ENCODE assay signal across 9 cellular contexts in the genomic region with DNA sequence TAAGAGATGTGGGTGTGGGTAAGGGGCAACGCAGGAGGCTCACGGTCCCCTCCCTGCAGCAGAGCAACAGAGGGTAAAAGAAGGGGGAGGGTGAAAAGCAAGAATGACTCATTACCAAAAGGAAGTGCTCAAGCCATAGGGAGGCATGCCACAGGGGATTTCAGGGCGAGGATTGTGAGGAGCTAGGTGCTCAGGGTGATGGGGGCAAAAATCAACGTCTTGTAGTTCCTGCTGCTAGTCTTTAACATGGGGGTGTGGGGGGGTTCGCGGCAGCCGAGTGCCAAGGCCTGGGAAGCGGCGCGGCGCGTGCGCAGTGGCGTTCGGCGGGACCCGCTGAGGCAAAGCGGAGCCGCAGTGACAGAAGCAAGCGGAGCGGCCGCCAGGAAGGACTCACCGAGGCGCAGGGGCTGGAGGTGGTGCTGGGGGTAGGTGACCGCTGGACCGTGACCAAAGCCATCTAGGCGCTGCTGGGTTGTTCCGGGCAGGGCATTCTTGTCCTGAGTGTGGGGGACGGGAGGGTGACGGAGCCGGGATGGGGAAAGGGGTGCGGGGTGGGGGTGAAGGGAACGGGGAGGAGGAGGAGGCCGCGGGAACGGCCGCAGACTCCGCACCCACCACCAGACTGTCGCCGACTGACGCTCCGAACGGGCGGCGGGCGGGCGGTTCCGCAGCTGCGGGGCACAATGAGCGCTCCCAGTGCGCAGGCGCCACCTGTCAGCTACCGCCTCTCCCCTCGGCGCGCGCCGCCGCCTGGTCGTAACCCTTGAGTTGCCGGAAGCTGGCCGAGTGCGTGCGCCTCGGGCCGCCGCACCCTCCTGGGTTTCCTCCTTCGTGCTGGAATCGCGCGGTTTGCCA.
DNase-seq lines count a peak whose midpoint lies in the region; ATAC-seq and FAIRE-seq lines count a peak whose summit lies in the region.
"Had no signal": no experiment of that assay in that cellular context is flagged by ENCODE, and none has a peak within 500 bp of the region (broad histone marks: within the 10 kb centered on the region; RNA-seq: fewer than 3 reads in every experiment).

A gene with protein sequence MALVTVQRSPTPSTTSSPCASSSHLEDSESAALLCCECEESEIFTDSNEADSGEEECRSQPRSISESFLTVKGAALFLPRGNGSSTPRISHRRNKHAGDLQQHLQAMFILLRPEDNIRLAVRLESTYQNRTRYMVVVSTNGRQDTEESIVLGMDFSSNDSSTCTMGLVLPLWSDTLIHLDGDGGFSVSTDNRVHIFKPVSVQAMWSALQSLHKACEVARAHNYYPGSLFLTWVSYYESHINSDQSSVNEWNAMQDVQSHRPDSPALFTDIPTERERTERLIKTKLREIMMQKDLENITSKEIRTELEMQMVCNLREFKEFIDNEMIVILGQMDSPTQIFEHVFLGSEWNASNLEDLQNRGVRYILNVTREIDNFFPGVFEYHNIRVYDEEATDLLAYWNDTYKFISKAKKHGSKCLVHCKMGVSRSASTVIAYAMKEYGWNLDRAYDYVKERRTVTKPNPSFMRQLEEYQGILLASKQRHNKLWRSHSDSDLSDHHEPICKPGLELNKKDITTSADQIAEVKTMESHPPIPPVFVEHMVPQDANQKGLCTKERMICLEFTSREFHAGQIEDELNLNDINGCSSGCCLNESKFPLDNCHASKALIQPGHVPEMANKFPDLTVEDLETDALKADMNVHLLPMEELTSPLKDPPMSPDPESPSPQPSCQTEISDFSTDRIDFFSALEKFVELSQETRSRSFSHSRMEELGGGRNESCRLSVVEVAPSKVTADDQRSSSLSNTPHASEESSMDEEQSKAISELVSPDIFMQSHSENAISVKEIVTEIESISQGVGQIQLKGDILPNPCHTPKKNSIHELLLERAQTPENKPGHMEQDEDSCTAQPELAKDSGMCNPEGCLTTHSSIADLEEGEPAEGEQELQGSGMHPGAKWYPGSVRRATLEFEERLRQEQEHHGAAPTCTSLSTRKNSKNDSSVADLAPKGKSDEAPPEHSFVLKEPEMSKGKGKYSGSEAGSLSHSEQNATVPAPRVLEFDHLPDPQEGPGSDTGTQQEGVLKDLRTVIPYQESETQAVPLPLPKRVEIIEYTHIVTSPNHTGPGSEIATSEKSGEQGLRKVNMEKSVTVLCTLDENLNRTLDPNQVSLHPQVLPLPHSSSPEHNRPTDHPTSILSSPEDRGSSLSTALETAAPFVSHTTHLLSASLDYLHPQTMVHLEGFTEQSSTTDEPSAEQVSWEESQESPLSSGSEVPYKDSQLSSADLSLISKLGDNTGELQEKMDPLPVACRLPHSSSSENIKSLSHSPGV (N-terminal part only) (minus strand): TSS at position 685 of the 855 bp plus-strand sequence. CDS start 228 bp downstream, at position 457.

- peak within 1 kb of the TSS; percentile 99 for H3K4me3 ChIP-seq in effector memory CD4-positive, alpha-beta T cell (ENCODE audit: insufficient read depth, low read depth, low read length, poor library complexity, severe bottlenecking)

- peaks cover 23% of the 10 kb centered on the region for H3K4me1 Mint-ChIP-seq in memory B cell

- FAIRE-seq in HTR-8/SVneo (lab: Jason Lieb, UNC): peak; percentile 80

- peak within 1 kb of the TSS; percentile 94 for H3K27ac ChIP-seq in effector memory CD4-positive, alpha-beta T cell (ENCODE audit: insufficient read depth, low read length, poor library complexity, severe bottlenecking)

- no peaks in the 10 kb centered on the region for H3K9me3 ChIP-seq in effector memory CD4-positive, alpha-beta T cell (ENCODE audit: control insufficient read depth, low read length)

- no peak within 1 kb of the TSS for H3K27ac Mint-ChIP-seq in memory B cell
- H3K27ac Mint-ChIP-seq: activated naive CD4-positive, alpha-beta T cell treated with anti-CD3 and anti-CD28 coated beads, Interleukin-2, amount 50 U/mL, for 24 hours had no signal

- peaks cover 3% of the 10 kb centered on the region for H3K36me3 ChIP-seq in effector memory CD4-positive, alpha-beta T cell (ENCODE audit: control insufficient read depth, insufficient read depth, low read length)

- ATAC-seq in GM19455 (IDR thresholded peaks at IDR 0.05; ENCODE audit: unreplicated experiment) (peak; percentile 53), memory B cell (ENCODE audit: low read depth) (peak; percentile 68)

- H3K36me3 Mint-ChIP-seq in memory B cell: peaks cover 4% of the 10 kb centered on the region

- H3K9me3 Mint-ChIP-seq in memory B cell: no peaks in the 10 kb centered on the region
- H3K9me3 Mint-ChIP-seq: activated naive CD4-positive, alpha-beta T cell treated with anti-CD3 and anti-CD28 coated beads, Interleukin-2, amount 50 U/mL, for 24 hours had no signal

- no peak within 1 kb of the TSS for H3K4me3 Mint-ChIP-seq in memory B cell
- H3K4me3 Mint-ChIP-seq: activated naive CD4-positive, alpha-beta T cell treated with anti-CD3 and anti-CD28 coated beads, Interleukin-2, amount 50 U/mL, for 24 hours had no signal

- DNase-seq in CD1c-positive myeloid dendritic cell (ENCODE audit: extremely low spot score) (peak; percentile 94), HTR-8/SVneo (ENCODE audit: insufficient read length, low spot score) (peak; percentile 82), memory B cell (ENCODE audit: low spot score in 2 of 2) (peak; percentile 82)
- peak; percentile 83 for DNase-seq in NK-92 treated with Interleukin-12 subunit alpha and Interleukin-12 subunit beta, amount 100 ng/mL, for 24 hours (lab: John Stamatoyannopoulos, UW)
- peak; percentile 93 for DNase-seq in activated CD8-positive, alpha-beta memory T cell treated with anti-CD3 and anti-CD28 coated beads for 24 hours
- DNase-seq in effector memory CD4-positive, alpha-beta T cell: peak; percentile 78 to 85 (median 80)
- peak; percentile 73 for DNase-seq in stimulated activated CD8-positive, alpha-beta memory T cell treated with anti-CD3 and anti-CD28 coated beads, Interleukin-12 subunit alpha, Interleukin-12 subunit beta, amount 100 ng/mL, for 24 hours (ENCODE audit: extremely low read depth)

- H3K27me3 Mint-ChIP-seq in memory B cell: no peaks in the 10 kb centered on the region
- H3K27me3 Mint-ChIP-seq: activated naive CD4-positive, alpha-beta T cell treated with anti-CD3 and anti-CD28 coated beads, Interleukin-2, amount 50 U/mL, for 24 hours had no signal

- no peaks in the 10 kb centered on the region for H3K27me3 ChIP-seq in effector memory CD4-positive, alpha-beta T cell (replicated peaks; ENCODE audit: control insufficient read depth, insufficient read depth, low read length, poor library complexity, severe bottlenecking)

- peaks cover 5% of the 10 kb centered on the region for H3K4me1 ChIP-seq in effector memory CD4-positive, alpha-beta T cell (ENCODE audit: control insufficient read depth, insufficient read depth, low read length, poor library complexity, severe bottlenecking)

Comparison
In these comparisons a context has a peak if more than half of its experiments do, and no peak if none do; other contexts are left out.
1. Peak in every context shown above with its lines: DNase-seq, ATAC-seq, H3K4me3 ChIP-seq and H3K27ac ChIP-seq.